ENCODE assay signal across 1 cellular context in genomic region chr16:3718019-3718391, GRCh38.
TF ChIP-seq lines count a peak whose summit lies in the region.

No MANE protein-coding gene starts in this region.

TF ChIP-seq in K562, 482 proteins besides CTCF, POLR2A, EP300 and RAD21 (continued from another document):
- TF ChIP-seq HINFP (tag; conservative IDR thresholded peaks at IDR 0.05; ENCODE audit: low read depth) (no peak), THRAP3 (IDR thresholded peaks at IDR 0.05; ENCODE audit: borderline replicate concordance) (0 out of 2 replicates have a peak, but pooled peaks have one; percentile 66), MTA2 (IDR thresholded peaks at IDR 0.05; ENCODE audit: low read depth) (no peak), MLX (CRISPR knock-in tag; conservative IDR thresholded peaks at IDR 0.05) (no peak), NR4A1 (CRISPR knock-in tag; IDR thresholded peaks at IDR 0.05) (no peak), NR4A1 (tag; IDR thresholded peaks at IDR 0.05) (no peak), ZNF444 (CRISPR knock-in tag; IDR thresholded peaks at IDR 0.05) (no peak), MBD1 (CRISPR knock-in tag; IDR thresholded peaks at IDR 0.05) (no peak), ZEB2 (IDR thresholded peaks at IDR 0.05) (no peak), HMBOX1 (IDR thresholded peaks at IDR 0.05) (no peak)
